1 cellular context compared by ENCODE assay signal in the genomic region with DNA sequence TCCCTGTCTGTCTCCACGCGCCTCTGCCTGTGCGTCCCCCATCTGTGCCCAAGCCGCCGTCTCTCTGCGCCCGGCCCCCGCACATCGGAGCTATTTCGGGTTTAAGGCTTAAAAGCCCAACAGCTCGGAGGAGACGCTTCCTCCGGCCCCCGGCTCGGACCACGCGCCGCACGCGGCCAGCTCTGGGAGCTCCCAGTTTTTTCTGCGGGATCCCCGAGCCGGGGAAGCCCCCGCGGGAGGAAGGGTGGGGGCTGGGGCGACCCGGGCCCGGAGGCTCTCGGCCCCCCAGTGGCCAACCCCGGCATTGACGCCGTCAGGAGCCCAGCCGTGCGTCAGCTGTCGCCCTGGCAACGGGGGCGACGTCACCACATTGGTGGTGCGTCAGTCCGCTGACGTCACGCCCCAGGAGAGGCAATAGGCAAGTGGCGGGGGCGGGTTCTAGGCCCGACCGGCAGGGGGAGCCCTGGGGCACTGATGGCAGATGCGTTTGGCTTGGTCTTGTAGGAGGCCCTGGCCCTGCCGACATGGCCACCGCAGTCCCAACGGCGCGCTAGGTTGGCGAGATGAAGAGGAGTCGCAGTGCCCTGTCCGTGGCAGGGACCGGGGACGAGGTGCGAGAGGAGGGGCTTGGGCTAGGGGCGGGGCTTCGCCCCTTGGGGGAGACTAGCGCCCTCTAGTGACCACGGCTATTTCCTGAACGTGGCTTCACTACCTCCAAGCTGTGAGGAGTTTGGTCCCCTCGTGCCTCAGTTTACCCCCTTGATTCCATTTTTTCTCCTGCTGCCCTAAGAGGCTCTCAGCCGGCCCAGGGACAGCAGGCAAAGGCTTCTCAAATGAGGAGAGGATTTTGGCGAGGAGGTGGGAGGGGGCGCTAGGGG.
A peak's percentile ranks its signal among the peaks of the same experiment; 100 is the strongest.
TF ChIP-seq lines count a peak whose summit lies in the region.

No MANE protein-coding gene starts in this region.

TF ChIP-seq in GM12878, 131 proteins besides CTCF, POLR2A, EP300 and RAD21 (continued from another document and continues in another):
- TF ChIP-seq, protein P1, sequence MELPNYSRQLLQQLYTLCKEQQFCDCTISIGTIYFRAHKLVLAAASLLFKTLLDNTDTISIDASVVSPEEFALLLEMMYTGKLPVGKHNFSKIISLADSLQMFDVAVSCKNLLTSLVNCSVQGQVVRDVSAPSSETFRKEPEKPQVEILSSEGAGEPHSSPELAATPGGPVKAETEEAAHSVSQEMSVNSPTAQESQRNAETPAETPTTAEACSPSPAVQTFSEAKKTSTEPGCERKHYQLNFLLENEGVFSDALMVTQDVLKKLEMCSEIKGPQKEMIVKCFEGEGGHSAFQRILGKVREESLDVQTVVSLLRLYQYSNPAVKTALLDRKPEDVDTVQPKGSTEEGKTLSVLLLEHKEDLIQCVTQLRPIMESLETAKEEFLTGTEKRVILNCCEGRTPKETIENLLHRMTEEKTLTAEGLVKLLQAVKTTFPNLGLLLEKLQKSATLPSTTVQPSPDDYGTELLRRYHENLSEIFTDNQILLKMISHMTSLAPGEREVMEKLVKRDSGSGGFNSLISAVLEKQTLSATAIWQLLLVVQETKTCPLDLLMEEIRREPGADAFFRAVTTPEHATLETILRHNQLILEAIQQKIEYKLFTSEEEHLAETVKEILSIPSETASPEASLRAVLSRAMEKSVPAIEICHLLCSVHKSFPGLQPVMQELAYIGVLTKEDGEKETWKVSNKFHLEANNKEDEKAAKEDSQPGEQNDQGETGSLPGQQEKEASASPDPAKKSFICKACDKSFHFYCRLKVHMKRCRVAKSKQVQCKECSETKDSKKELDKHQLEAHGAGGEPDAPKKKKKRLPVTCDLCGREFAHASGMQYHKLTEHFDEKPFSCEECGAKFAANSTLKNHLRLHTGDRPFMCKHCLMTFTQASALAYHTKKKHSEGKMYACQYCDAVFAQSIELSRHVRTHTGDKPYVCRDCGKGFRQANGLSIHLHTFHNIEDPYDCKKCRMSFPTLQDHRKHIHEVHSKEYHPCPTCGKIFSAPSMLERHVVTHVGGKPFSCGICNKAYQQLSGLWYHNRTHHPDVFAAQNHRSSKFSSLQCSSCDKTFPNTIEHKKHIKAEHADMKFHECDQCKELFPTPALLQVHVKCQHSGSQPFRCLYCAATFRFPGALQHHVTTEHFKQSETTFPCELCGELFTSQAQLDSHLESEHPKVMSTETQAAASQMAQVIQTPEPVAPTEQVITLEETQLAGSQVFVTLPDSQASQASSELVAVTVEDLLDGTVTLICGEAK (IDR thresholded peaks at IDR 0.05; ENCODE audit: borderline replicate concordance): no peak
- TF ChIP-seq IKZF1 (conservative IDR thresholded peaks at IDR 0.05) (peak; percentile 96), USF2 (IDR thresholded peaks at IDR 0.05; ENCODE audit: borderline replicate concordance, low read depth, low read length) (no peak), GATAD2B (conservative IDR thresholded peaks at IDR 0.05; ENCODE audit: low read depth) (peak; percentile 96), KLF5 (IDR thresholded peaks at IDR 0.05; ENCODE audit: partially characterized antibody) (peak; percentile 94), YY1 (IDR thresholded peaks at IDR 0.05; ENCODE audit: low read depth, low read length) (peak; percentile 21), NR2C1 (IDR thresholded peaks at IDR 0.05) (peak; percentile 42), BRCA1 (IDR thresholded peaks at IDR 0.05; ENCODE audit: low read depth, low read length) (peak; percentile 49; the same call in 1 of the 2 replicates), YBX1 (IDR thresholded peaks at IDR 0.05) (no peak), ZBTB33 (IDR thresholded peaks at IDR 0.05) (no peak), RCOR1 (conservative IDR thresholded peaks at IDR 0.05; ENCODE audit: low read depth, low read length) (peak; percentile 98), IKZF2 (IDR thresholded peaks at IDR 0.05) (peak; percentile 83 to 89), MYC (IDR thresholded peaks at IDR 0.05; ENCODE audit: insufficient read depth, insufficient read length, insufficient replicate concordance, low read length, severe bottlenecking) (no peak), ZBTB11 (CRISPR knock-in tag; IDR thresholded peaks at IDR 0.05) (no peak), EED (IDR thresholded peaks at IDR 0.05; ENCODE audit: low read depth) (peak; percentile 80), SIN3A (IDR thresholded peaks at IDR 0.05; ENCODE audit: low read depth, low read length) (peak; percentile 38; the same call in 1 of the 2 replicates), ZSCAN29 (IDR thresholded peaks at IDR 0.05) (0 out of 2 replicates have a peak, but pooled peaks have one; percentile 47), GABPA (IDR thresholded peaks at IDR 0.05; ENCODE audit: low read depth) (no peak), FOXK2 (IDR thresholded peaks at IDR 0.05) (no peak), LARP7 (IDR thresholded peaks at IDR 0.05) (peak; percentile 100), ZZZ3 (IDR thresholded peaks at IDR 0.05; ENCODE audit: control insufficient read depth, insufficient read length, low read depth) (no peak), BCL11A (IDR thresholded peaks at IDR 0.05; ENCODE audit: low read depth, low read length) (no peak), ATF7 (IDR thresholded peaks at IDR 0.05; ENCODE audit: low read depth) (peak; percentile 97), RAD51 (IDR thresholded peaks at IDR 0.05) (no peak), CEBPZ (IDR thresholded peaks at IDR 0.05; ENCODE audit: low read depth, low read length) (no peak)
- TF ChIP-seq, protein P2, sequence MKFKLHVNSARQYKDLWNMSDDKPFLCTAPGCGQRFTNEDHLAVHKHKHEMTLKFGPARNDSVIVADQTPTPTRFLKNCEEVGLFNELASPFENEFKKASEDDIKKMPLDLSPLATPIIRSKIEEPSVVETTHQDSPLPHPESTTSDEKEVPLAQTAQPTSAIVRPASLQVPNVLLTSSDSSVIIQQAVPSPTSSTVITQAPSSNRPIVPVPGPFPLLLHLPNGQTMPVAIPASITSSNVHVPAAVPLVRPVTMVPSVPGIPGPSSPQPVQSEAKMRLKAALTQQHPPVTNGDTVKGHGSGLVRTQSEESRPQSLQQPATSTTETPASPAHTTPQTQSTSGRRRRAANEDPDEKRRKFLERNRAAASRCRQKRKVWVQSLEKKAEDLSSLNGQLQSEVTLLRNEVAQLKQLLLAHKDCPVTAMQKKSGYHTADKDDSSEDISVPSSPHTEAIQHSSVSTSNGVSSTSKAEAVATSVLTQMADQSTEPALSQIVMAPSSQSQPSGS (IDR thresholded peaks at IDR 0.05; ENCODE audit: low read length): no peak
- TF ChIP-seq, protein P3, sequence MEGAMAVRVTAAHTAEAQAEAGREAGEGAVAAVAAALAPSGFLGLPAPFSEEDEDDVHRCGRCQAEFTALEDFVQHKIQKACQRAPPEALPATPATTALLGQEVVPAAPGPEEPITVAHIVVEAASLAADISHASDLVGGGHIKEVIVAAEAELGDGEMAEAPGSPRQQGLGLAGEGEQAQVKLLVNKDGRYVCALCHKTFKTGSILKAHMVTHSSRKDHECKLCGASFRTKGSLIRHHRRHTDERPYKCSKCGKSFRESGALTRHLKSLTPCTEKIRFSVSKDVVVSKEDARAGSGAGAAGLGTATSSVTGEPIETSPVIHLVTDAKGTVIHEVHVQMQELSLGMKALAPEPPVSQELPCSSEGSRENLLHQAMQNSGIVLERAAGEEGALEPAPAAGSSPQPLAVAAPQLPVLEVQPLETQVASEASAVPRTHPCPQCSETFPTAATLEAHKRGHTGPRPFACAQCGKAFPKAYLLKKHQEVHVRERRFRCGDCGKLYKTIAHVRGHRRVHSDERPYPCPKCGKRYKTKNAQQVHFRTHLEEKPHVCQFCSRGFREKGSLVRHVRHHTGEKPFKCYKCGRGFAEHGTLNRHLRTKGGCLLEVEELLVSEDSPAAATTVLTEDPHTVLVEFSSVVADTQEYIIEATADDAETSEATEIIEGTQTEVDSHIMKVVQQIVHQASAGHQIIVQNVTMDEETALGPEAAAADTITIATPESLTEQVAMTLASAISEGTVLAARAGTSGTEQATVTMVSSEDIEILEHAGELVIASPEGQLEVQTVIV (IDR thresholded peaks at IDR 0.05; ENCODE audit: borderline replicate concordance, partially characterized antibody): peak; percentile 23
- TF ChIP-seq, protein P4, sequence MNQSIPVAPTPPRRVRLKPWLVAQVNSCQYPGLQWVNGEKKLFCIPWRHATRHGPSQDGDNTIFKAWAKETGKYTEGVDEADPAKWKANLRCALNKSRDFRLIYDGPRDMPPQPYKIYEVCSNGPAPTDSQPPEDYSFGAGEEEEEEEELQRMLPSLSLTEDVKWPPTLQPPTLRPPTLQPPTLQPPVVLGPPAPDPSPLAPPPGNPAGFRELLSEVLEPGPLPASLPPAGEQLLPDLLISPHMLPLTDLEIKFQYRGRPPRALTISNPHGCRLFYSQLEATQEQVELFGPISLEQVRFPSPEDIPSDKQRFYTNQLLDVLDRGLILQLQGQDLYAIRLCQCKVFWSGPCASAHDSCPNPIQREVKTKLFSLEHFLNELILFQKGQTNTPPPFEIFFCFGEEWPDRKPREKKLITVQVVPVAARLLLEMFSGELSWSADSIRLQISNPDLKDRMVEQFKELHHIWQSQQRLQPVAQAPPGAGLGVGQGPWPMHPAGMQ (IDR thresholded peaks at IDR 0.05; ENCODE audit: borderline replicate concordance): no peak
- TF ChIP-seq, protein P5, sequence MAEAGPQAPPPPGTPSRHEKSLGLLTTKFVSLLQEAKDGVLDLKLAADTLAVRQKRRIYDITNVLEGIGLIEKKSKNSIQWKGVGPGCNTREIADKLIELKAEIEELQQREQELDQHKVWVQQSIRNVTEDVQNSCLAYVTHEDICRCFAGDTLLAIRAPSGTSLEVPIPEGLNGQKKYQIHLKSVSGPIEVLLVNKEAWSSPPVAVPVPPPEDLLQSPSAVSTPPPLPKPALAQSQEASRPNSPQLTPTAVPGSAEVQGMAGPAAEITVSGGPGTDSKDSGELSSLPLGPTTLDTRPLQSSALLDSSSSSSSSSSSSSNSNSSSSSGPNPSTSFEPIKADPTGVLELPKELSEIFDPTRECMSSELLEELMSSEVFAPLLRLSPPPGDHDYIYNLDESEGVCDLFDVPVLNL (IDR thresholded peaks at IDR 0.05; ENCODE audit: low read depth, low read length): no peak; the same call in 1 of the 2 replicates
